Comparison of ENCODE assay signal across 32 cellular contexts in the genomic region with DNA sequence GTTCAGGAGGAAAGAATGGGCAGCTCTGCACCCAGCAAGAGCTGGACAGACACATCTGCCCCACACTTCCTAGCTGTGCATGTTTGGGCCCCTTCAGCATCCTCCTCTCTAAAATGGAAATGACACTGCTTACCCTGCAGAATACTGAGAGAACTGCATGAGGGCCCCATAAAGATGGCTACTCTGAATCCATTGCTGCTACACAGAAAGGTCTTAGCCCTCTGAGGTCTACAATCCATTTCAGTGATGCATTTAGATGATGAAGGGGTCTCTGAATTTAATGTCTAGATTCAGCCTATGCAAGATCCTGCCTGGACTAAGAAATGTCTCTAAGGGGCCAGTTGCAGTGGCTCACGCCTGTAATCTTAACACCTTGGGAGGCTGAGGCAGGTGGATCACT. TPM values are rescaled to one million over a fixed set of nuclear protein-coding genes. Genes with fewer than 3 reads are reported as not detected.
"Had no signal": no experiment of that assay in that cellular context is flagged by ENCODE, and none has a peak within 500 bp of the region (broad histone marks: within the 10 kb centered on the region; RNA-seq: fewer than 3 reads in every experiment).

No MANE protein-coding gene starts in this region.

- H3K36me3 Mint-ChIP-seq: mesothelial cell of epicardium; naive B cell; stimulated activated effector memory CD8-positive, alpha-beta T cell treated with anti-CD3 and anti-CD28 coated beads, Interleukin-12 subunit alpha, Interleukin-12 subunit beta, amount 100 ng/mL, for 72 hours had no signal

- DNase-seq: cortex of kidney; effector memory CD8-positive, alpha-beta T cell; erythroblast; head of caudate nucleus; left cardiac atrium; left lung; mesenchymal stem cell; mucosa of descending colon; naive B cell; occipital lobe; ovary; posterior cingulate gyrus; psoas muscle; right cardiac atrium; sigmoid colon; stimulated activated CD4-positive, alpha-beta T cell treated with anti-CD3 and anti-CD28 coated beads, Interleukin-2, amount 100 ng/mL, for 24 hours; stimulated activated CD4-positive, alpha-beta T cell treated with anti-CD3 and anti-CD28 coated beads, Interleukin-4, amount 100 ng/mL, for 24 hours; stimulated activated naive CD4-positive, alpha-beta T cell treated with Interleukin-2 at 50 U/mL for 16 hours; stomach; substantia nigra; testis; tibial artery; upper lobe of left lung had no signal

- H3K9me3 ChIP-seq: left lung, mucosa of descending colon, ovary, psoas muscle, sigmoid colon, stomach, testis, tibial artery, upper lobe of left lung had no signal

- H3K4me3 Mint-ChIP-seq: effector memory CD8-positive, alpha-beta T cell; mesothelial cell of epicardium; naive B cell; stimulated activated effector memory CD8-positive, alpha-beta T cell treated with anti-CD3 and anti-CD28 coated beads, Interleukin-12 subunit alpha, Interleukin-12 subunit beta, amount 100 ng/mL, for 72 hours had no signal

- H3K4me1 ChIP-seq: left lung, psoas muscle, testis, upper lobe of left lung had no signal

- H3K27me3 ChIP-seq: ovary, testis, upper lobe of left lung had no signal

- H3K36me3 ChIP-seq: left lung, ovary, sigmoid colon, stomach, tibial artery, upper lobe of left lung had no signal

- H3K4me3 ChIP-seq: left lung, mucosa of descending colon, ovary, psoas muscle, sigmoid colon, stomach, testis, tibial artery, upper lobe of left lung had no signal

- H3K9me3 Mint-ChIP-seq: effector memory CD8-positive, alpha-beta T cell; mesothelial cell of epicardium; naive B cell; stimulated activated effector memory CD8-positive, alpha-beta T cell treated with anti-CD3 and anti-CD28 coated beads, Interleukin-12 subunit alpha, Interleukin-12 subunit beta, amount 100 ng/mL, for 72 hours had no signal

- FAIRE-seq: endometrium, frontal cortex, islet of Langerhans, urothelium cell line had no signal

- H3K27ac ChIP-seq: left lung, ovary, psoas muscle, sigmoid colon, stomach, testis, tibial artery, upper lobe of left lung had no signal

- H3K27ac Mint-ChIP-seq: effector memory CD8-positive, alpha-beta T cell; mesothelial cell of epicardium; naive B cell; stimulated activated effector memory CD8-positive, alpha-beta T cell treated with anti-CD3 and anti-CD28 coated beads, Interleukin-12 subunit alpha, Interleukin-12 subunit beta, amount 100 ng/mL, for 72 hours had no signal

RNA-seq across cellular contexts. Expression of gene BMP7, which starts 11.3 kb away (rescaled TPM):
- total RNA-seq: dermis microvascular lymphatic vessel endothelial cell, fibroblast of villous mesenchyme, lung microvascular endothelial cell, psoas muscle had no signal
